ENCODE assay signal across 8 cellular contexts in the genomic region with DNA sequence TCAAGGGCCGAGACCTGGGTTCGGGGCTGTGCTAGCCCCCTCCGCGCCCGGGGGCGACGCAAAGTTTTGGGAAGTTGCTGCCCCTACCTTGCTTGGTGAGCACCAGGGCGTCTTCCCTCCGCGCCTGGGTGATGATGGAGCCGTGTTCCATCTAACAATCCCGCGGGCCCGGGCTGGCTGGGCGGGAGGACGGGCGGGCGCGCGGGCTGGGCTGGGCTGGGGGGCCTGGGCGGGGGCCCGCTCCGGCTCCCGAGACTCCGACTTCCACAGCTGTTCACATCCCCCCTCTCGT. TPM values are rescaled to one million over a fixed set of nuclear protein-coding genes. Genes with fewer than 3 reads are reported as not detected.
DNase-seq lines count a peak whose midpoint lies in the region; ATAC-seq and TF ChIP-seq lines count a peak whose summit lies in the region.

No MANE protein-coding gene starts in this region.

- H3K27me3 ChIP-seq in BE2C = no peaks in the 10 kb centered on the region
- H3K27me3 ChIP-seq in mucosa of rectum (ENCODE audit: control insufficient read depth in 2 of 2, insufficient read depth in 2 of 2, low read length in 2 of 2) = no peaks in the 10 kb centered on the region

- H3K9ac ChIP-seq in mucosa of rectum (ENCODE audit: low read depth in 1 of 2, low read length in 2 of 2) = peak overlapping the region; percentile 98 to 99

- TF ChIP-seq CTCF in BE2C (IDR thresholded peaks at IDR 0.05; ENCODE audit: low read depth, low read length) (no peak), choroid plexus epithelial cell (conservative IDR thresholded peaks at IDR 0.05; ENCODE audit: low read depth, low read length) (no peak)

- H3K27ac ChIP-seq in mucosa of rectum (ENCODE audit: low read depth in 2 of 2, low read length in 2 of 2) = peak overlapping the region; percentile 97 to 98

- peak; percentile 4 for ATAC-seq in GM21529 (IDR thresholded peaks at IDR 0.05; ENCODE audit: unreplicated experiment)

- DNase-seq in BE2C (no peak), NCI-H226 (peak; percentile 63), choroid plexus epithelial cell (ENCODE audit: low read depth) (no peak), activated gamma-delta T cell (lab: John Stamatoyannopoulos, UW) (no peak), ACHN (no peak)
- no peak for DNase-seq in stimulated activated naive CD4-positive, alpha-beta T cell treated with Interleukin-2 at 50 U/mL for 16 hours (lab: John Stamatoyannopoulos, UW)

- H3K9me3 ChIP-seq in BE2C (no peaks in the 10 kb centered on the region), mucosa of rectum (ENCODE audit: control insufficient read depth in 2 of 2, low read length in 2 of 2) (no peaks in the 10 kb centered on the region)

- in situ Hi-C loops in ACHN (cut with HindIII; ENCODE audit: low pct_ligation_motif_present, low pct_unique_long_range_greater_than_20kb, low sequenced_read_pairs) = no loop called here

- H3K36me3 ChIP-seq in BE2C = no peaks in the 10 kb centered on the region
- H3K36me3 ChIP-seq in mucosa of rectum (ENCODE audit: control insufficient read depth in 2 of 2, insufficient read depth in 2 of 2, low read length in 2 of 2) = peaks cover 0 to 3% of the 10 kb centered on the region in 2 donors

- H3K4me1 ChIP-seq in BE2C (peaks cover 21% of the 10 kb centered on the region), mucosa of rectum (ENCODE audit: control insufficient read depth in 2 of 2, insufficient read depth in 2 of 2, low read length in 2 of 2) (peaks cover 34 to 35% of the 10 kb centered on the region in 2 donors)

- peak overlapping the region; percentile 93 for H3K4me3 ChIP-seq in BE2C (ENCODE audit: low read depth, low read length)
- H3K4me3 ChIP-seq in choroid plexus epithelial cell (ENCODE audit: low read depth, low read length) = peak overlapping the region; percentile 99
- peak overlapping the region; percentile 90 to 96 for H3K4me3 ChIP-seq in mucosa of rectum (ENCODE audit: low read length in 2 of 2)

RNA-seq across cellular contexts. Expression of gene CTDSP2, which starts 0.3 kb away (rescaled TPM):
- polyA plus RNA-seq in BE2C (2012; ENCODE audit: insufficient read depth, insufficient read length, low read depth) = 115 TPM

RNA-seq across cellular contexts. Expression of gene AVIL, which starts 27.7 kb away (rescaled TPM):
- polyA plus RNA-seq in BE2C (2012; ENCODE audit: insufficient read depth, insufficient read length, low read depth) = 8.1 TPM
